26 cellular contexts compared by ENCODE assay signal in genomic region chr4:155489261-155489660, GRCh38.
"Had no signal": no experiment of that assay in that cellular context is flagged by ENCODE, and none has a peak within 500 bp of the region (broad histone marks: within the 10 kb centered on the region; RNA-seq: fewer than 3 reads in every experiment).

No MANE protein-coding gene starts in this region.

- H3K9me3 ChIP-seq: body of pancreas, colonic mucosa, esophagus squamous epithelium, gastroesophageal sphincter, heart right ventricle had no signal

- H3K27ac ChIP-seq: body of pancreas, colonic mucosa, epithelial cell of prostate, esophagus squamous epithelium, foreskin keratinocyte, gastroesophageal sphincter, heart right ventricle, VCaP had no signal

- H3K27me3 ChIP-seq: body of pancreas, colonic mucosa, esophagus squamous epithelium, foreskin keratinocyte, gastroesophageal sphincter, heart right ventricle had no signal

- H3K4me1 ChIP-seq: body of pancreas, colonic mucosa, esophagus squamous epithelium, foreskin keratinocyte, heart right ventricle had no signal

- ATAC-seq: activated CD8-positive, alpha-beta T cell treated with anti-CD3 and anti-CD28 coated beads for 36 hours; activated T-cell treated with anti-CD3 and anti-CD28 coated beads, Interleukin-2, amount 50 U/mL, for 4 hours; activated T-helper 17 cell treated with anti-CD3 and anti-CD28 coated beads, Interleukin-2, amount 50 U/mL, for 72 hours; body of pancreas; foreskin keratinocyte; gastroesophageal sphincter; heart right ventricle; WTC11 had no signal

- H3K36me3 ChIP-seq: colonic mucosa, esophagus squamous epithelium, gastroesophageal sphincter, heart right ventricle had no signal

- DNase-seq: activated CD4-positive, alpha-beta T cell treated with anti-CD3 and anti-CD28 coated beads for 1 hour; activated CD4-positive, alpha-beta T cell treated with anti-CD3 and anti-CD28 coated beads for 4 hours; activated CD4-positive, alpha-beta T cell treated with anti-CD3 and anti-CD28 coated beads, Interleukin-2, amount 10 ng/mL, durations not matched to agents 7 days and 5 days; activated CD4-positive, alpha-beta T cell treated with anti-CD3 and anti-CD28 coated beads, Interleukin-2, amount 50 U/mL, for 4 hours; activated CD8-positive, alpha-beta memory T cell treated with anti-CD3 and anti-CD28 coated beads for 24 hours; activated CD8-positive, alpha-beta T cell treated with anti-CD3 and anti-CD28 coated beads for 36 hours; activated effector memory CD4-positive, alpha-beta T cell treated with Interleukin-2 at 50 U/mL for 16 hours; activated gamma-delta T cell treated with Interleukin-2 at 50 U/mL for 16 hours; activated naive CD4-positive, alpha-beta T cell treated with anti-CD3 and anti-CD28 coated beads, Interleukin-2, amount 50 U/mL, for 16 hours; activated naive CD4-positive, alpha-beta T cell treated with Interleukin-2 at 50 U/mL for 16 hours; activated T-cell treated with anti-CD3 and anti-CD28 coated beads, Interleukin-2, amount 50 U/mL, for 4 hours; amygdala; aorta; body of pancreas; cerebellar nuclear complex; colonic mucosa; effector CD8-positive, alpha-beta T cell; esophagus squamous epithelium; foreskin keratinocyte; heart right ventricle; T-helper 2 cell had no signal

- H3K4me3 ChIP-seq: body of pancreas, colonic mucosa, esophagus squamous epithelium, gastroesophageal sphincter, heart right ventricle had no signal
